Comparison of ENCODE assay signal across 8 cellular contexts in genomic region chr17:39165178-39165843, GRCh38. TPM values are rescaled to one million over a fixed set of nuclear protein-coding genes. Genes with fewer than 3 reads are reported as not detected.
DNase-seq lines count a peak whose midpoint lies in the region; ATAC-seq and TF ChIP-seq lines count a peak whose summit lies in the region.

No MANE protein-coding gene starts in this region.

- DNase-seq in CD4-positive, CD25-positive, alpha-beta regulatory T cell = no peak
- no peak for DNase-seq in SJCRH30
- DNase-seq in foreskin fibroblast = no peak
- DNase-seq in ovary = no peak
- DNase-seq in middle frontal gyrus (ENCODE audit: extremely low spot score, low spot score) = no peak
- no peak for DNase-seq in DMS53 treated with DMSO at 0.1 percent for 48 hours (lab: John Stamatoyannopoulos, UW; ENCODE audit: unreplicated experiment)
- DNase-seq in stimulated activated CD4-positive, alpha-beta T cell treated with anti-CD3 and anti-CD28 coated beads, Interleukin-4, amount 100 ng/mL, for 4 hours = no peak
- DNase-seq in iPS-NIHi7 (ENCODE audit: extremely low spot score) = no peak

- no peak for ATAC-seq in CD4-positive, CD25-positive, alpha-beta regulatory T cell (ENCODE audit: low read depth in 2 of 2)

- 3 to 10% (median 4%) methylated on average over 45 to 51 of the region's 51 CpGs for WGBS in ovary, 3 donors

- intact Hi-C loops in ovary (cut with DNase I) = loop anchor here in 1 of 4 donors (10.0 kb wide), 1 partner anchor 69 kb away; no protein-coding TSS in a partner anchor

- no peak for TF ChIP-seq CTCF in foreskin fibroblast (IDR thresholded peaks at IDR 0.05; ENCODE audit: low read depth, low read length)
- TF ChIP-seq CTCF in ovary (IDR thresholded peaks at IDR 0.05) = no peak

- no peak overlapping the region for H3K27ac ChIP-seq in CD4-positive, CD25-positive, alpha-beta regulatory T cell (ENCODE audit: insufficient read depth, low read length, poor library complexity, severe bottlenecking)
- H3K27ac ChIP-seq in SJCRH30 = no peak overlapping the region
- no peak overlapping the region for H3K27ac ChIP-seq in ovary

- H3K9me3 Mint-ChIP-seq in CD4-positive, CD25-positive, alpha-beta regulatory T cell = peaks cover 0 to 3% (median 0%) of the 10 kb centered on the region in 7 donors

- H3K27me3 ChIP-seq in CD4-positive, CD25-positive, alpha-beta regulatory T cell (ENCODE audit: control insufficient read depth, insufficient read depth, low read length) = peaks cover 16% of the 10 kb centered on the region
- H3K27me3 ChIP-seq in SJCRH30 = peaks cover 12% of the 10 kb centered on the region; the same call in 1 of the 2 replicates
- no peaks in the 10 kb centered on the region for H3K27me3 ChIP-seq in ovary

- no peak for TF ChIP-seq EP300 in ovary (IDR thresholded peaks at IDR 0.05)

- no peak for TF ChIP-seq POLR2A in ovary (IDR thresholded peaks at IDR 0.05)

- H3K36me3 ChIP-seq in CD4-positive, CD25-positive, alpha-beta regulatory T cell (ENCODE audit: control insufficient read depth, insufficient read depth, low read length) = no peaks in the 10 kb centered on the region
- H3K36me3 ChIP-seq in SJCRH30 (no peaks in the 10 kb centered on the region), ovary (no peaks in the 10 kb centered on the region)

- peak overlapping the region in 1 of 3 donors; percentile 24 for H3K27ac Mint-ChIP-seq in CD4-positive, CD25-positive, alpha-beta regulatory T cell

- peak overlapping the region; percentile 42 for H3K4me3 ChIP-seq in CD4-positive, CD25-positive, alpha-beta regulatory T cell (ENCODE audit: low read depth, low read length)
- H3K4me3 ChIP-seq in SJCRH30 (peak overlapping the region; percentile 46), foreskin fibroblast (ENCODE audit: low read depth in 1 of 2, low read length in 2 of 2) (peak overlapping the region; percentile 55), ovary (peak overlapping the region; percentile 43)

- H3K27me3 Mint-ChIP-seq in CD4-positive, CD25-positive, alpha-beta regulatory T cell = peaks cover 51% of the 10 kb centered on the region

- peaks cover 0 to 16% (median 10%) of the 10 kb centered on the region in 4 donors for H3K4me1 Mint-ChIP-seq in CD4-positive, CD25-positive, alpha-beta regulatory T cell

- peaks cover 16% of the 10 kb centered on the region for H3K4me1 ChIP-seq in CD4-positive, CD25-positive, alpha-beta regulatory T cell (ENCODE audit: control insufficient read depth, insufficient read depth, low read length, poor library complexity, severe bottlenecking)
- H3K4me1 ChIP-seq in SJCRH30 = no peaks in the 10 kb centered on the region
- H3K4me1 ChIP-seq in ovary (ENCODE audit: insufficient read depth) = no peaks in the 10 kb centered on the region

- H3K4me3 Mint-ChIP-seq in CD4-positive, CD25-positive, alpha-beta regulatory T cell = peak overlapping the region; percentile 76 to 91 (median 89)

- no peaks in the 10 kb centered on the region for H3K36me3 Mint-ChIP-seq in CD4-positive, CD25-positive, alpha-beta regulatory T cell

- no peaks in the 10 kb centered on the region for H3K9me3 ChIP-seq in CD4-positive, CD25-positive, alpha-beta regulatory T cell (ENCODE audit: control insufficient read depth in 2 of 2, low read length in 2 of 2)
- no peaks in the 10 kb centered on the region; the same call in 1 of the 2 replicates for H3K9me3 ChIP-seq in SJCRH30 (replicated peaks)
- H3K9me3 ChIP-seq in ovary = no peaks in the 10 kb centered on the region

RNA-seq across cellular contexts. Expression of gene ARL5C, which starts 0.7 kb away (rescaled TPM):
- total RNA-seq in CD4-positive, CD25-positive, alpha-beta regulatory T cell = not detected
- polyA plus RNA-seq in CD4-positive, CD25-positive, alpha-beta regulatory T cell = not detected
- total RNA-seq in SJCRH30 (2014; rRNA removed; shearing (Covaris generic)) = not detected in 2 replicates
- not detected for total RNA-seq in ovary
- polyA plus RNA-seq in ovary = not detected

RNA-seq across cellular contexts. Expression of gene PLXDC1, which starts 13.9 kb away (rescaled TPM):
- total RNA-seq in CD4-positive, CD25-positive, alpha-beta regulatory T cell = 12.9 TPM
- 1 to 10 TPM in 2 of 4 donors, under 1 TPM in 2; 0.27 to 1.8 (median 1.1) TPM for polyA plus RNA-seq in CD4-positive, CD25-positive, alpha-beta regulatory T cell
- 0.06 TPM in 1 of 2 replicates, not detected in the other for total RNA-seq in SJCRH30 (2014; rRNA removed; shearing (Covaris generic))
- 10 to 100 TPM; 14.0 to 58.6 (median 32.3) TPM for total RNA-seq in ovary
- 10 to 100 TPM; 11.6 to 35.4 TPM for polyA plus RNA-seq in ovary

RNA-seq across cellular contexts. Expression of gene CACNB1, which starts 32.2 kb away (rescaled TPM):
- 19.3 TPM for total RNA-seq in CD4-positive, CD25-positive, alpha-beta regulatory T cell
- 1 to 10 TPM in 2 of 4 donors, under 1 TPM in 2; 0.48 to 1.5 (median 0.97) TPM for polyA plus RNA-seq in CD4-positive, CD25-positive, alpha-beta regulatory T cell
- 4.6 and 8.3 TPM in 2 replicates for total RNA-seq in SJCRH30 (2014; rRNA removed; shearing (Covaris generic))
- total RNA-seq in ovary = 10 to 100 TPM in 3 of 7 donors, 1 to 10 TPM in 4; 5.6 to 17.7 (median 9.6) TPM
- 1 to 10 TPM; 2.6 to 6.9 TPM for polyA plus RNA-seq in ovary

RNA-seq across cellular contexts. Expression of gene RPL19, which starts 34.8 kb away (rescaled TPM):
- total RNA-seq in CD4-positive, CD25-positive, alpha-beta regulatory T cell = 2,336 TPM
- polyA plus RNA-seq in CD4-positive, CD25-positive, alpha-beta regulatory T cell = 1,000 to 10,000 TPM; 2,055 to 3,537 (median 2,931) TPM
- total RNA-seq in SJCRH30 (2014; rRNA removed; shearing (Covaris generic)) = 2,386 and 2,441 TPM in 2 replicates
- total RNA-seq in ovary = 1,000 to 10,000 TPM; 2,549 to 5,697 (median 3,184) TPM
- 1,000 to 10,000 TPM; 2,272 to 5,597 TPM for polyA plus RNA-seq in ovary

Comparison
In these comparisons a context has a peak if more than half of its experiments do, and no peak if none do; other contexts are left out.
1. RNA of gene PLXDC1, which starts 13.9 kb away (total RNA-seq): 14.0 to 58.6 TPM in ovary and 12.9 TPM in CD4-positive, CD25-positive, alpha-beta regulatory T cell (single experiment); 0.06 TPM in SJCRH30; every median in the first group is over 10 times any median in the second.
2. Peak in every context shown above with its lines, with median percentiles within 50 percentile points of each other: H3K4me3 ChIP-seq.